In the genomic region with DNA sequence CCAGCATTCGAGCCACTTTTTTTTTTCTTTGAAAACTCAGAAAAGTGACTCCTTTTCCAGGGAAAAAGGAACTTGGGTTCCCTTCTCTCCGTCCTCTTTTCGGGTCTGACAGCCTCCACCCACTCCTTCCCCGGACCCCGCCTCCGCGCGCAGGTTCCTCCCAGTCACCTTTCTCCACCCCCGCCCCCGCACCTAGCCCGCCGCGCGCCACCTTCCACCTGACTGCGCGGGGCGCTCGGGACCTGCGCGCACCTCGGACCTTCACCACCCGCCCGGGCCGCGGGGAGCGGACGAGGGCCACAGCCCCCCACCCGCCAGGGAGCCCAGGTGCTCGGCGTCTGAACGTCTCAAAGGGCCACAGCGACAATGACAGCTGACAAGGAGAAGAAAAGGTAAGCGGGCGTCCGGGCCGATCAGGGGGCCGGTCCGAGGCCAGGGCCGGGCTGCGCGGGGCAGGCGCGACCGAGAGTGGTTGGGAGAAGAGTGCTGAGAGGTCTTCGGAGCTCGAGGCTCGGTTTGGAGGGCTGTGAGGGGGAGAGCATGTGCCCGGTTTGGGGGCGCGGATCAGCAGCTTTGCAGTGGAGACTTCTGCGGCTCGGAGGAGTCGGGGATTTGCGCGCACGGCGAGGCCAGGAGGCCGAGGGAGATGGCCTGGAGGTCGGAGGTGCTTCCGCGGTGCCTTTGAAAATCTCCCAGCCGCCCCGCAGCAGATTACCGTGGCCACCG, we compare ENCODE assay signal across 1 cellular context.
TF ChIP-seq lines count a peak whose summit lies in the region.

No MANE protein-coding gene starts in this region.

TF ChIP-seq in HepG2, 621 proteins besides CTCF, POLR2A, EP300 and RAD21 (continued from another document and continues in another):
- TF ChIP-seq JDP2 (CRISPR knock-in tag; IDR thresholded peaks at IDR 0.05; ENCODE audit: borderline replicate concordance) (no peak), ZNF253 (CRISPR knock-in tag; IDR thresholded peaks at IDR 0.05; ENCODE audit: borderline replicate concordance) (peak; percentile 87; the same call in 1 of the 2 replicates), NBN (conservative IDR thresholded peaks at IDR 0.05) (no peak), ZNF282 (IDR thresholded peaks at IDR 0.05; ENCODE audit: partially characterized antibody) (no peak), NFRKB (IDR thresholded peaks at IDR 0.05) (no peak), ELF4 (CRISPR knock-in tag; IDR thresholded peaks at IDR 0.05; ENCODE audit: borderline replicate concordance) (no peak), SIX1 (CRISPR knock-in tag; IDR thresholded peaks at IDR 0.05; ENCODE audit: borderline replicate concordance) (no peak), MAFG (CRISPR knock-in tag; IDR thresholded peaks at IDR 0.05) (no peak), ZNF607 (CRISPR knock-in tag; IDR thresholded peaks at IDR 0.05; ENCODE audit: borderline replicate concordance) (peak; percentile 97; the same call in 1 of the 2 replicates), ZNF33A (CRISPR knock-in tag; IDR thresholded peaks at IDR 0.05; ENCODE audit: borderline replicate concordance) (no peak), HNRNPK (IDR thresholded peaks at IDR 0.05; ENCODE audit: low read depth, low read length, poor library complexity, severe bottlenecking) (peak; percentile 94), ONECUT2 (CRISPR knock-in tag; IDR thresholded peaks at IDR 0.05) (no peak), NFKB2 (CRISPR knock-in tag; IDR thresholded peaks at IDR 0.05; ENCODE audit: borderline replicate concordance) (peak; percentile 85), IKZF4 (CRISPR knock-in tag; IDR thresholded peaks at IDR 0.05; ENCODE audit: borderline replicate concordance, low read depth, not compliant biosample characterization) (no peak), ZNF34 (CRISPR knock-in tag; IDR thresholded peaks at IDR 0.05; ENCODE audit: borderline replicate concordance) (0 out of 2 replicates have a peak, but pooled peaks have one; percentile 8), KLF6 (CRISPR knock-in tag; IDR thresholded peaks at IDR 0.05) (no peak), ZBTB20 (CRISPR knock-in tag; IDR thresholded peaks at IDR 0.05; ENCODE audit: borderline replicate concordance, low read depth) (no peak), ARID2 (CRISPR knock-in tag; IDR thresholded peaks at IDR 0.05; ENCODE audit: borderline replicate concordance) (peak; percentile 3; the same call in 1 of the 2 replicates), PPARG (CRISPR knock-in tag; conservative IDR thresholded peaks at IDR 0.05) (peak; percentile 53; the same call in 1 of the 2 replicates), MATR3 (CRISPR knock-in tag; IDR thresholded peaks at IDR 0.05) (no peak), ZNF7 (CRISPR knock-in tag; IDR thresholded peaks at IDR 0.05) (no peak), SOX5 (CRISPR knock-in tag; IDR thresholded peaks at IDR 0.05; ENCODE audit: borderline replicate concordance) (0 out of 2 replicates have a peak, but pooled peaks have one; percentile 29), NR2F1 (CRISPR knock-in tag; IDR thresholded peaks at IDR 0.05) (no peak; a peak in 2 of 4 replicates), ZNF577 (CRISPR knock-in tag; IDR thresholded peaks at IDR 0.05; ENCODE audit: borderline replicate concordance, low read depth) (no peak), NR2F2 (IDR thresholded peaks at IDR 0.05; ENCODE audit: borderline replicate concordance, low read depth) (no peak), ZNF761 (CRISPR knock-in tag; conservative IDR thresholded peaks at IDR 0.05) (no peak), PCBP2 (optimal IDR thresholded peaks at IDR 0.05; ENCODE audit: low read depth, low read length, poor library complexity, severe bottlenecking) (no peak), ATAD3A (CRISPR knock-in tag; IDR thresholded peaks at IDR 0.05) (no peak), POLR2AphosphoS2 (IDR thresholded peaks at IDR 0.05; ENCODE audit: low read depth, low read length) (no peak), REL (CRISPR knock-in tag; conservative IDR thresholded peaks at IDR 0.05) (no peak), ERF (CRISPR knock-in tag; IDR thresholded peaks at IDR 0.05) (peak; percentile 82), ZNF367 (CRISPR knock-in tag; IDR thresholded peaks at IDR 0.05; ENCODE audit: borderline replicate concordance) (no peak), MAF1 (CRISPR knock-in tag; IDR thresholded peaks at IDR 0.05; ENCODE audit: borderline replicate concordance) (no peak; the same call in 1 of the 2 replicates), NRL (CRISPR knock-in tag; IDR thresholded peaks at IDR 0.05; ENCODE audit: borderline replicate concordance) (peak; percentile 60; the same call in 1 of the 2 replicates), RAD51 (IDR thresholded peaks at IDR 0.05; ENCODE audit: borderline replicate concordance) (no peak), ARNT (IDR thresholded peaks at IDR 0.05) (no peak), WIZ (CRISPR knock-in tag; IDR thresholded peaks at IDR 0.05) (no peak; the same call in 1 of the 2 replicates), KLF11 (CRISPR knock-in tag; IDR thresholded peaks at IDR 0.05) (no peak), MAFF (IDR thresholded peaks at IDR 0.05; ENCODE audit: low read depth, low read length) (no peak), ZNF558 (CRISPR knock-in tag; IDR thresholded peaks at IDR 0.05; ENCODE audit: borderline replicate concordance) (peak; percentile 80; the same call in 1 of the 2 replicates), SNAI1 (CRISPR knock-in tag; IDR thresholded peaks at IDR 0.05; ENCODE audit: borderline replicate concordance) (0 out of 2 replicates have a peak, but pooled peaks have one; percentile 14), TCF12 (IDR thresholded peaks at IDR 0.05) (no peak), TCF12 (CRISPR knock-in tag; IDR thresholded peaks at IDR 0.05) (no peak), CCDC6 (CRISPR knock-in tag; IDR thresholded peaks at IDR 0.05) (no peak; the same call in 1 of the 2 replicates), ZNF33B (CRISPR knock-in tag; IDR thresholded peaks at IDR 0.05) (peak; percentile 93; the same call in 1 of the 2 replicates)
- TF ChIP-seq, protein P1, sequence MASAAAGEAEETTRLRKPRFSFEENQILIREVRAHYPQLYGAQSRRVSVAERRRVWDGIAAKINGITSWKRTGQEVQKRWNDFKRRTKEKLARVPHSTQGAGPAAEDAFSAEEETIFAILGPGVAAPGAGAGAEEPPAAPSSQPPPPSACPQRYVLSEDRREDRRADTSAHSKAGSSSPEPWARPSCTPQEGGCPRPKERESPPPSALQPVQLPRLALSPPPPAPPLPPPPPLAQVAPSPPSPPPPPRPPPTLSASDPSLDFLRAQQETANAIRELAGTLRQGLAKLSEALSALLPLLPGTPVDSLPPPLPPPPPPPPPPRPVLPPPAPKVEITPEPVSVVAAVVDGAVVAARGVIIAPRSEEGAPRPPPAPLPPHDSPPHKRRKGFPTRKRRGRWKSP (CRISPR knock-in tag; IDR thresholded peaks at IDR 0.05) = no peak; the same call in 1 of the 2 replicates
- TF ChIP-seq, protein P2, sequence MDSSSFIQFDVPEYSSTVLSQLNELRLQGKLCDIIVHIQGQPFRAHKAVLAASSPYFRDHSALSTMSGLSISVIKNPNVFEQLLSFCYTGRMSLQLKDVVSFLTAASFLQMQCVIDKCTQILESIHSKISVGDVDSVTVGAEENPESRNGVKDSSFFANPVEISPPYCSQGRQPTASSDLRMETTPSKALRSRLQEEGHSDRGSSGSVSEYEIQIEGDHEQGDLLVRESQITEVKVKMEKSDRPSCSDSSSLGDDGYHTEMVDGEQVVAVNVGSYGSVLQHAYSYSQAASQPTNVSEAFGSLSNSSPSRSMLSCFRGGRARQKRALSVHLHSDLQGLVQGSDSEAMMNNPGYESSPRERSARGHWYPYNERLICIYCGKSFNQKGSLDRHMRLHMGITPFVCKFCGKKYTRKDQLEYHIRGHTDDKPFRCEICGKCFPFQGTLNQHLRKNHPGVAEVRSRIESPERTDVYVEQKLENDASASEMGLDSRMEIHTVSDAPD (CRISPR knock-in tag; IDR thresholded peaks at IDR 0.05) = no peak
- TF ChIP-seq, protein P3, sequence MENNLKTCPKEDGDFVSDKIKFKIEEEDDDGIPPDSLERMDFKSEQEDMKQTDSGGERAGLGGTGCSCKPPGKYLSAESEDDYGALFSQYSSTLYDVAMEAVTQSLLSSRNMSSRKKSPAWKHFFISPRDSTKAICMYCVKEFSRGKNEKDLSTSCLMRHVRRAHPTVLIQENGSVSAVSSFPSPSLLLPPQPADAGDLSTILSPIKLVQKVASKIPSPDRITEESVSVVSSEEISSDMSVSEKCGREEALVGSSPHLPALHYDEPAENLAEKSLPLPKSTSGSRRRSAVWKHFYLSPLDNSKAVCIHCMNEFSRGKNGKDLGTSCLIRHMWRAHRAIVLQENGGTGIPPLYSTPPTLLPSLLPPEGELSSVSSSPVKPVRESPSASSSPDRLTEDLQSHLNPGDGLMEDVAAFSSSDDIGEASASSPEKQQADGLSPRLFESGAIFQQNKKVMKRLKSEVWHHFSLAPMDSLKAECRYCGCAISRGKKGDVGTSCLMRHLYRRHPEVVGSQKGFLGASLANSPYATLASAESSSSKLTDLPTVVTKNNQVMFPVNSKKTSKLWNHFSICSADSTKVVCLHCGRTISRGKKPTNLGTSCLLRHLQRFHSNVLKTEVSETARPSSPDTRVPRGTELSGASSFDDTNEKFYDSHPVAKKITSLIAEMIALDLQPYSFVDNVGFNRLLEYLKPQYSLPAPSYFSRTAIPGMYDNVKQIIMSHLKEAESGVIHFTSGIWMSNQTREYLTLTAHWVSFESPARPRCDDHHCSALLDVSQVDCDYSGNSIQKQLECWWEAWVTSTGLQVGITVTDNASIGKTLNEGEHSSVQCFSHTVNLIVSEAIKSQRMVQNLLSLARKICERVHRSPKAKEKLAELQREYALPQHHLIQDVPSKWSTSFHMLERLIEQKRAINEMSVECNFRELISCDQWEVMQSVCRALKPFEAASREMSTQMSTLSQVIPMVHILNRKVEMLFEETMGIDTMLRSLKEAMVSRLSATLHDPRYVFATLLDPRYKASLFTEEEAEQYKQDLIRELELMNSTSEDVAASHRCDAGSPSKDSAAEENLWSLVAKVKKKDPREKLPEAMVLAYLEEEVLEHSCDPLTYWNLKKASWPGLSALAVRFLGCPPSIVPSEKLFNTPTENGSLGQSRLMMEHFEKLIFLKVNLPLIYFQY (CRISPR knock-in tag; IDR thresholded peaks at IDR 0.05; ENCODE audit: borderline replicate concordance) = no peak
- TF ChIP-seq, protein P4, sequence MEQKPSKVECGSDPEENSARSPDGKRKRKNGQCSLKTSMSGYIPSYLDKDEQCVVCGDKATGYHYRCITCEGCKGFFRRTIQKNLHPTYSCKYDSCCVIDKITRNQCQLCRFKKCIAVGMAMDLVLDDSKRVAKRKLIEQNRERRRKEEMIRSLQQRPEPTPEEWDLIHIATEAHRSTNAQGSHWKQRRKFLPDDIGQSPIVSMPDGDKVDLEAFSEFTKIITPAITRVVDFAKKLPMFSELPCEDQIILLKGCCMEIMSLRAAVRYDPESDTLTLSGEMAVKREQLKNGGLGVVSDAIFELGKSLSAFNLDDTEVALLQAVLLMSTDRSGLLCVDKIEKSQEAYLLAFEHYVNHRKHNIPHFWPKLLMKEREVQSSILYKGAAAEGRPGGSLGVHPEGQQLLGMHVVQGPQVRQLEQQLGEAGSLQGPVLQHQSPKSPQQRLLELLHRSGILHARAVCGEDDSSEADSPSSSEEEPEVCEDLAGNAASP (CRISPR knock-in tag; IDR thresholded peaks at IDR 0.05; ENCODE audit: borderline replicate concordance) = peak; percentile 20
- TF ChIP-seq, protein P5, sequence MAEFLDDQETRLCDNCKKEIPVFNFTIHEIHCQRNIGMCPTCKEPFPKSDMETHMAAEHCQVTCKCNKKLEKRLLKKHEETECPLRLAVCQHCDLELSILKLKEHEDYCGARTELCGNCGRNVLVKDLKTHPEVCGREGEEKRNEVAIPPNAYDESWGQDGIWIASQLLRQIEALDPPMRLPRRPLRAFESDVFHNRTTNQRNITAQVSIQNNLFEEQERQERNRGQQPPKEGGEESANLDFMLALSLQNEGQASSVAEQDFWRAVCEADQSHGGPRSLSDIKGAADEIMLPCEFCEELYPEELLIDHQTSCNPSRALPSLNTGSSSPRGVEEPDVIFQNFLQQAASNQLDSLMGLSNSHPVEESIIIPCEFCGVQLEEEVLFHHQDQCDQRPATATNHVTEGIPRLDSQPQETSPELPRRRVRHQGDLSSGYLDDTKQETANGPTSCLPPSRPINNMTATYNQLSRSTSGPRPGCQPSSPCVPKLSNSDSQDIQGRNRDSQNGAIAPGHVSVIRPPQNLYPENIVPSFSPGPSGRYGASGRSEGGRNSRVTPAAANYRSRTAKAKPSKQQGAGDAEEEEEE (CRISPR knock-in tag; IDR thresholded peaks at IDR 0.05; ENCODE audit: borderline replicate concordance) = no peak
- TF ChIP-seq, protein P6, sequence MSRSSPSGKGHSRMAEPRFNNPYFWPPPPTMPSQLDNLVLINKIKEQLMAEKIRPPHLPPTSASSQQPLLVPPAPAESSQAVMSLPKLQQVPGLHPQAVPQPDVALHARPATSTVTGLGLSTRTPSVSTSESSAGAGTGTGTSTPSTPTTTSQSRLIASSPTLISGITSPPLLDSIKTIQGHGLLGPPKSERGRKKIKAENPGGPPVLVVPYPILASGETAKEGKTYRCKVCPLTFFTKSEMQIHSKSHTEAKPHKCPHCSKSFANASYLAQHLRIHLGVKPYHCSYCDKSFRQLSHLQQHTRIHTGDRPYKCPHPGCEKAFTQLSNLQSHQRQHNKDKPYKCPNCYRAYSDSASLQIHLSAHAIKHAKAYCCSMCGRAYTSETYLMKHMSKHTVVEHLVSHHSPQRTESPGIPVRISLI (CRISPR knock-in tag; IDR thresholded peaks at IDR 0.05; ENCODE audit: borderline replicate concordance) = no peak
- TF ChIP-seq, protein P7, sequence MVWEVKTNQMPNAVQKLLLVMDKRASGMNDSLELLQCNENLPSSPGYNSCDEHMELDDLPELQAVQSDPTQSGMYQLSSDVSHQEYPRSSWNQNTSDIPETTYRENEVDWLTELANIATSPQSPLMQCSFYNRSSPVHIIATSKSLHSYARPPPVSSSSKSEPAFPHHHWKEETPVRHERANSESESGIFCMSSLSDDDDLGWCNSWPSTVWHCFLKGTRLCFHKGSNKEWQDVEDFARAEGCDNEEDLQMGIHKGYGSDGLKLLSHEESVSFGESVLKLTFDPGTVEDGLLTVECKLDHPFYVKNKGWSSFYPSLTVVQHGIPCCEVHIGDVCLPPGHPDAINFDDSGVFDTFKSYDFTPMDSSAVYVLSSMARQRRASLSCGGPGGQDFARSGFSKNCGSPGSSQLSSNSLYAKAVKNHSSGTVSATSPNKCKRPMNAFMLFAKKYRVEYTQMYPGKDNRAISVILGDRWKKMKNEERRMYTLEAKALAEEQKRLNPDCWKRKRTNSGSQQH (CRISPR knock-in tag; IDR thresholded peaks at IDR 0.05; ENCODE audit: low read depth) = peak; percentile 90
